1 cellular context compared by ENCODE assay signal in genomic region chr16:89055894-89056555, GRCh38.
TF ChIP-seq lines count a peak whose summit lies in the region.

No MANE protein-coding gene starts in this region.

TF ChIP-seq in HEK293, 187 proteins besides CTCF, POLR2A, EP300 and RAD21 (continued from another document):
- TF ChIP-seq, protein P1, sequence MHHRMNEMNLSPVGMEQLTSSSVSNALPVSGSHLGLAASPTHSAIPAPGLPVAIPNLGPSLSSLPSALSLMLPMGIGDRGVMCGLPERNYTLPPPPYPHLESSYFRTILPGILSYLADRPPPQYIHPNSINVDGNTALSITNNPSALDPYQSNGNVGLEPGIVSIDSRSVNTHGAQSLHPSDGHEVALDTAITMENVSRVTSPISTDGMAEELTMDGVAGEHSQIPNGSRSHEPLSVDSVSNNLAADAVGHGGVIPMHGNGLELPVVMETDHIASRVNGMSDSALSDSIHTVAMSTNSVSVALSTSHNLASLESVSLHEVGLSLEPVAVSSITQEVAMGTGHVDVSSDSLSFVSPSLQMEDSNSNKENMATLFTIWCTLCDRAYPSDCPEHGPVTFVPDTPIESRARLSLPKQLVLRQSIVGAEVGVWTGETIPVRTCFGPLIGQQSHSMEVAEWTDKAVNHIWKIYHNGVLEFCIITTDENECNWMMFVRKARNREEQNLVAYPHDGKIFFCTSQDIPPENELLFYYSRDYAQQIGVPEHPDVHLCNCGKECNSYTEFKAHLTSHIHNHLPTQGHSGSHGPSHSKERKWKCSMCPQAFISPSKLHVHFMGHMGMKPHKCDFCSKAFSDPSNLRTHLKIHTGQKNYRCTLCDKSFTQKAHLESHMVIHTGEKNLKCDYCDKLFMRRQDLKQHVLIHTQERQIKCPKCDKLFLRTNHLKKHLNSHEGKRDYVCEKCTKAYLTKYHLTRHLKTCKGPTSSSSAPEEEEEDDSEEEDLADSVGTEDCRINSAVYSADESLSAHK (tag by site-specific recombination; IDR thresholded peaks at IDR 0.05): no peak
- peak; percentile 53; the same call in 1 of the 2 replicates for TF ChIP-seq ZBTB21 (tag by site-specific recombination; IDR thresholded peaks at IDR 0.05)
- no peak for TF ChIP-seq ZNF626 (tag by site-specific recombination; IDR thresholded peaks at IDR 0.05)
- TF ChIP-seq ZNF324 (tag by site-specific recombination; IDR thresholded peaks at IDR 0.05): no peak
- TF ChIP-seq ZNF776 (tag by site-specific recombination; IDR thresholded peaks at IDR 0.05; ENCODE audit: borderline replicate concordance): no peak
- no peak for TF ChIP-seq ZNF792 (tag by site-specific recombination; IDR thresholded peaks at IDR 0.05)
- no peak for TF ChIP-seq ZNF473 (tag by site-specific recombination; IDR thresholded peaks at IDR 0.05)
- TF ChIP-seq, protein P2, sequence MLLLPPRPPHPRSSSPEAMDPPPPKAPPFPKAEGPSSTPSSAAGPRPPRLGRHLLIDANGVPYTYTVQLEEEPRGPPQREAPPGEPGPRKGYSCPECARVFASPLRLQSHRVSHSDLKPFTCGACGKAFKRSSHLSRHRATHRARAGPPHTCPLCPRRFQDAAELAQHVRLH (tag by site-specific recombination; IDR thresholded peaks at IDR 0.05): no peak
- no peak for TF ChIP-seq ZXDB (tag by site-specific recombination; IDR thresholded peaks at IDR 0.05)
- TF ChIP-seq ZNF341 (tag by site-specific recombination; IDR thresholded peaks at IDR 0.05; ENCODE audit: low read depth): no peak
- no peak for TF ChIP-seq EGR2 (tag by site-specific recombination; IDR thresholded peaks at IDR 0.05; ENCODE audit: low read depth)
- no peak for TF ChIP-seq ZNF621 (tag by site-specific recombination; IDR thresholded peaks at IDR 0.05)
- TF ChIP-seq ZNF138 (tag by site-specific recombination; IDR thresholded peaks at IDR 0.05; ENCODE audit: borderline replicate concordance): no peak
- no peak for TF ChIP-seq ZNF529 (tag by site-specific recombination; IDR thresholded peaks at IDR 0.05; ENCODE audit: insufficient replicate concordance)
- TF ChIP-seq ZNF302 (tag by site-specific recombination; IDR thresholded peaks at IDR 0.05; ENCODE audit: low read depth): no peak
- no peak for TF ChIP-seq OVOL3 (tag by site-specific recombination; IDR thresholded peaks at IDR 0.05)
- peak; percentile 29; the same call in 1 of the 2 replicates for TF ChIP-seq ZNF629 (tag by site-specific recombination; IDR thresholded peaks at IDR 0.05)
- peak; percentile 93 for TF ChIP-seq ZNF112 (tag by site-specific recombination; IDR thresholded peaks at IDR 0.05)
- no peak for TF ChIP-seq MYNN (tag by site-specific recombination; IDR thresholded peaks at IDR 0.05; ENCODE audit: borderline replicate concordance)
- TF ChIP-seq SCRT2 (tag by site-specific recombination; IDR thresholded peaks at IDR 0.05): no peak
- no peak for TF ChIP-seq MZF1 (tag by site-specific recombination; IDR thresholded peaks at IDR 0.05; ENCODE audit: borderline replicate concordance)
- TF ChIP-seq, protein P3, sequence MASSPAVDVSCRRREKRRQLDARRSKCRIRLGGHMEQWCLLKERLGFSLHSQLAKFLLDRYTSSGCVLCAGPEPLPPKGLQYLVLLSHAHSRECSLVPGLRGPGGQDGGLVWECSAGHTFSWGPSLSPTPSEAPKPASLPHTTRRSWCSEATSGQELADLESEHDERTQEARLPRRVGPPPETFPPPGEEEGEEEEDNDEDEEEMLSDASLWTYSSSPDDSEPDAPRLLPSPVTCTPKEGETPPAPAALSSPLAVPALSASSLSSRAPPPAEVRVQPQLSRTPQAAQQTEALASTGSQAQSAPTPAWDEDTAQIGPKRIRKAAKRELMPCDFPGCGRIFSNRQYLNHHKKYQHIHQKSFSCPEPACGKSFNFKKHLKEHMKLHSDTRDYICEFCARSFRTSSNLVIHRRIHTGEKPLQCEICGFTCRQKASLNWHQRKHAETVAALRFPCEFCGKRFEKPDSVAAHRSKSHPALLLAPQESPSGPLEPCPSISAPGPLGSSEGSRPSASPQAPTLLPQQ (tag by site-specific recombination; IDR thresholded peaks at IDR 0.05): no peak
- no peak for TF ChIP-seq ZNF510 (tag by site-specific recombination; IDR thresholded peaks at IDR 0.05; ENCODE audit: insufficient replicate concordance)
- no peak for TF ChIP-seq SP2 (tag by site-specific recombination; IDR thresholded peaks at IDR 0.05)
- no peak for TF ChIP-seq ZNF132 (tag by site-specific recombination; IDR thresholded peaks at IDR 0.05; ENCODE audit: borderline replicate concordance)
TF ChIP-seq in HEK293: peak in this region for 4.
